Comparison of ENCODE assay signal across 28 cellular contexts in the genomic region with DNA sequence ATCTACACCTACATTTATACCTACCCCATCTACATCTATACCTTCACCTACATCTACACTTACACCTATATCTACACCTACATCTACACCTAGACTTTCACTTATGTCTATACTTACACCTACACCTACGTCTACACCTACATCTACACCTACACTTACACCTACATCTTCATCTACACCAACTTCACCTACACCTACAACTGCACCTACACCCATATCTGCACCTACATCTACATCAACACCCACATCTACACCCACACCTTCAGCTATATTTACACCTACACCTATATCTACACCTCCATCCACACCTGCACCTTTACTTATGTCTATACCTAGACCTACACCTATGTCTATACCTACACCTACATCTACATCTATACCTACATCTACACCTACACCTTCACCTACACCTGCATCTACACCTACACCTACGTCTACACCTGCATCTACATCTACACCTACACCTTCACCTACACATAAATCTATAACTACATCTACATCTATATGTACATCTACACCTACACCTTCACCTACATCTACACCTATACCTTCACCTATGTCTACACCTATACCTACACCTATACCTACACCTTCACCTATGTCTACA. TPM values are rescaled to one million over a fixed set of nuclear protein-coding genes. Genes with fewer than 3 reads are reported as not detected.
DNase-seq lines count a peak whose midpoint lies in the region; ATAC-seq, FAIRE-seq and TF ChIP-seq lines count a peak whose summit lies in the region.
"Had no signal": no experiment of that assay in that cellular context is flagged by ENCODE, and none has a peak within 500 bp of the region (broad histone marks: within the 10 kb centered on the region; RNA-seq: fewer than 3 reads in every experiment).

No MANE protein-coding gene starts in this region.

- ATAC-seq in GM12878 (no peak), right lobe of liver (no peak)
- no peak for ATAC-seq in activated CD4-positive, CD25-positive, alpha-beta regulatory T cell treated with anti-CD3 and anti-CD28 coated beads, Interleukin-2, amount 50 U/mL, for 24 hours

- H3K4me3 Mint-ChIP-seq in activated naive CD4-positive, alpha-beta T cell treated with anti-CD3 and anti-CD28 coated beads for 36 hours: no peak overlapping the region
- H3K4me3 Mint-ChIP-seq: CD14-positive monocyte; CD4-positive, alpha-beta memory T cell; CD4-positive, CD25-positive, alpha-beta regulatory T cell; CD8-positive, alpha-beta memory T cell had no signal

- H3K36me3 ChIP-seq in HEK293 (ENCODE audit: control insufficient read depth in 2 of 2, insufficient read depth in 1 of 2, low read length in 2 of 2) (no peaks in the 10 kb centered on the region), GM12878 (ENCODE audit: control insufficient read depth in 2 of 2, insufficient read depth in 2 of 2, low read length in 1 of 2) (no peaks in the 10 kb centered on the region), osteoblast (ENCODE audit: insufficient read depth, low read length) (no peaks in the 10 kb centered on the region), right lobe of liver (no peaks in the 10 kb centered on the region)
- H3K36me3 ChIP-seq: BE2C, BLaER1 had no signal

- intact Hi-C loops in GM12878 (cut with micrococcal nuclease; ENCODE audit: unreplicated experiment): no loop called here
- intact Hi-C loops in right lobe of liver (cut with DNase I): no loop called here
- intact Hi-C loops in activated naive CD4-positive, alpha-beta T cell treated with anti-CD3 and anti-CD28 coated beads for 36 hours (cut with micrococcal nuclease): no loop called here

- H3K9me3 Mint-ChIP-seq in activated naive CD4-positive, alpha-beta T cell treated with anti-CD3 and anti-CD28 coated beads for 36 hours: no peaks in the 10 kb centered on the region
- H3K9me3 Mint-ChIP-seq: CD4-positive, alpha-beta memory T cell; CD8-positive, alpha-beta memory T cell had no signal

- no peak for DNase-seq in GM12878 (ENCODE audit: low read depth, low spot score)
- DNase-seq in osteoblast (ENCODE audit: insufficient read length, low spot score, missing footprints): peak; percentile 39
- no peak for DNase-seq in NCI-H128 (lab: John Stamatoyannopoulos, UW; ENCODE audit: unreplicated experiment)
- no peak for DNase-seq in right lobe of liver
- no peak for DNase-seq in activated naive CD4-positive, alpha-beta T cell treated with anti-CD3 and anti-CD28 coated beads for 36 hours
- DNase-seq: 8988T; BE2C; C1 segment of cervical spinal cord; CD4-positive, alpha-beta memory T cell; CD4-positive, CD25-positive, alpha-beta regulatory T cell; CD8-positive, alpha-beta memory T cell; COR-L47; DMS 273 treated with DMSO at 0.1 percent for 48 hours; DMS153; DMS53; DMS79; EL; GF-D8 had no signal

- in situ Hi-C loops in GM12878 (cut with MboI): no loop called here

- H3K79me2 ChIP-seq in GM12878 (ENCODE audit: control insufficient read depth, insufficient read depth, low read length): no peaks in the 10 kb centered on the region
- no peaks in the 10 kb centered on the region for H3K79me2 ChIP-seq in osteoblast (ENCODE audit: insufficient read depth, low read length)

- H3K9ac ChIP-seq in GM12878 (ENCODE audit: control insufficient read depth, insufficient read depth, low read length): no peak overlapping the region
- H3K9ac ChIP-seq: BLaER1 had no signal

- H3K36me3 Mint-ChIP-seq in activated naive CD4-positive, alpha-beta T cell treated with anti-CD3 and anti-CD28 coated beads for 36 hours (ENCODE audit: low read depth): no peaks in the 10 kb centered on the region
- H3K36me3 Mint-ChIP-seq: CD14-positive monocyte; CD4-positive, alpha-beta memory T cell; CD4-positive, CD25-positive, alpha-beta regulatory T cell; CD8-positive, alpha-beta memory T cell had no signal

- H3K9me3 ChIP-seq in HEK293 (ENCODE audit: control insufficient read depth, insufficient read depth, low read depth, low read length) (no peaks in the 10 kb centered on the region), GM12878 (replicated peaks; ENCODE audit: control insufficient read depth, insufficient read depth, low read length) (no peaks in the 10 kb centered on the region), osteoblast (ENCODE audit: low read depth, low read length) (no peaks in the 10 kb centered on the region), right lobe of liver (no peaks in the 10 kb centered on the region)
- H3K9me3 ChIP-seq: BLaER1 had no signal

- TF ChIP-seq CTCF in HEK293 (tag by site-specific recombination; IDR thresholded peaks at IDR 0.05): no peak
- TF ChIP-seq CTCF in GM12878 (IDR thresholded peaks at IDR 0.05 in 2 of 3, conservative IDR thresholded peaks at IDR 0.05 in 1 of 3; ENCODE audit: control insufficient read depth in 2 of 3, extremely low read depth in 1 of 3, insufficient read depth in 1 of 3, low read depth in 3 of 3, low read length in 3 of 3): no peak
- no peak for TF ChIP-seq CTCF in osteoblast (IDR thresholded peaks at IDR 0.05; ENCODE audit: extremely low read depth, low read depth, low read length)
- no peak for TF ChIP-seq CTCF in right lobe of liver (IDR thresholded peaks at IDR 0.05)

- H3K4me1 Mint-ChIP-seq in activated naive CD4-positive, alpha-beta T cell treated with anti-CD3 and anti-CD28 coated beads for 36 hours (ENCODE audit: low read depth): no peaks in the 10 kb centered on the region
- H3K4me1 Mint-ChIP-seq: CD14-positive monocyte; CD4-positive, alpha-beta memory T cell; CD4-positive, CD25-positive, alpha-beta regulatory T cell; CD8-positive, alpha-beta memory T cell had no signal

- TF ChIP-seq POLR2A in GM12878 (IDR thresholded peaks at IDR 0.05; ENCODE audit: low read depth, low read length) (no peak), right lobe of liver (IDR thresholded peaks at IDR 0.05) (no peak)

- H3K4me1 ChIP-seq in HEK293 (ENCODE audit: control insufficient read depth, insufficient read depth, low read length) (no peaks in the 10 kb centered on the region), GM12878 (ENCODE audit: control insufficient read depth, insufficient read depth, low read length) (no peaks in the 10 kb centered on the region), osteoblast (ENCODE audit: insufficient read depth, low read length) (no peaks in the 10 kb centered on the region), right lobe of liver (no peaks in the 10 kb centered on the region)
- H3K4me1 ChIP-seq: BLaER1 had no signal

- H3K4me2 ChIP-seq in GM12878 (ENCODE audit: control insufficient read depth, insufficient read depth) (no peak overlapping the region), osteoblast (ENCODE audit: insufficient read depth, low read length) (no peak overlapping the region)
- H3K4me2 ChIP-seq: BLaER1 had no signal

- 0 out of 4 replicates have a peak, but pooled peaks cover 0 to 3% of the 10 kb centered on the region in 2 experiments for H3K27me3 ChIP-seq in GM12878 (replicated peaks in 1 of 2; ENCODE audit: control insufficient read depth in 2 of 2, insufficient read depth in 2 of 2, low read length in 1 of 2)
- H3K27me3 ChIP-seq in osteoblast (ENCODE audit: insufficient read depth, low read length): peaks cover 10% of the 10 kb centered on the region
- no peaks in the 10 kb centered on the region for H3K27me3 ChIP-seq in right lobe of liver
- H3K27me3 ChIP-seq: BE2C, BLaER1 had no signal

- FAIRE-seq in GM12878 (lab: Jason Lieb, UNC): peak; percentile 13
- FAIRE-seq: A204.1, GM19239 had no signal

- H3K4me3 ChIP-seq in HEK293 (ENCODE audit: low read depth, low read length) (no peak overlapping the region), GM12878 (no peak overlapping the region), osteoblast (ENCODE audit: insufficient read depth, low read length) (no peak overlapping the region), right lobe of liver (no peak overlapping the region)
- H3K4me3 ChIP-seq: BLaER1 had no signal

- POLR2A ChIA-PET in HEK293 (lab: Yijun Ruan, JAX): no interaction called here
- POLR2A ChIA-PET in GM12878 (lab: Charles Lee): interaction anchor here (0.8 kb wide), 1 partner anchor 252 kb away, joined by 3 read pairs; no protein-coding TSS in a partner anchor

- WGBS in GM12878 (ENCODE audit: insufficient coverage, insufficient replicate concordance, low lambda C conversion rate, missing lambda C conversion rate): 0% methylated on average over 2 of the region's 2 CpGs
- WGBS in right lobe of liver (ENCODE audit: insufficient coverage, low coverage, low lambda C conversion rate, missing lambda C conversion rate): 60% methylated on average over 2 of the region's 2 CpGs

- peaks cover 19% of the 10 kb centered on the region for H3K27me3 Mint-ChIP-seq in activated naive CD4-positive, alpha-beta T cell treated with anti-CD3 and anti-CD28 coated beads for 36 hours (ENCODE audit: low read depth)
- H3K27me3 Mint-ChIP-seq: CD4-positive, CD25-positive, alpha-beta regulatory T cell had no signal

- H3K27ac ChIP-seq in HEK293 (ENCODE audit: extremely low read depth, low read depth, low read length) (no peak overlapping the region), GM12878 (ENCODE audit: control insufficient read depth, insufficient read depth) (no peak overlapping the region), osteoblast (ENCODE audit: low read depth, low read length) (no peak overlapping the region), right lobe of liver (no peak overlapping the region)
- H3K27ac ChIP-seq: BLaER1 had no signal

- H4K20me1 ChIP-seq in GM12878 (ENCODE audit: control insufficient read depth, insufficient read depth) (no peaks in the 10 kb centered on the region), osteoblast (ENCODE audit: insufficient read depth, low read length) (no peaks in the 10 kb centered on the region)

- no peak overlapping the region for H2AFZ ChIP-seq in GM12878 (ENCODE audit: control insufficient read depth, low read depth, low read length)
- no peak overlapping the region for H2AFZ ChIP-seq in osteoblast (ENCODE audit: low read length)

- TF ChIP-seq EP300 in GM12878 (IDR thresholded peaks at IDR 0.05; ENCODE audit: borderline replicate concordance in 1 of 2, control insufficient read depth in 1 of 2, low read depth in 2 of 2, low read length in 2 of 2): no peak

- H3K27ac Mint-ChIP-seq in activated naive CD4-positive, alpha-beta T cell treated with anti-CD3 and anti-CD28 coated beads for 36 hours: no peak overlapping the region
- H3K27ac Mint-ChIP-seq: CD4-positive, alpha-beta memory T cell; CD4-positive, CD25-positive, alpha-beta regulatory T cell; CD8-positive, alpha-beta memory T cell had no signal

- CTCF ChIA-PET in HEK293 (lab: Yijun Ruan, JAX): no interaction called here
- CTCF ChIA-PET in GM12878 (lab: Yijun Ruan, JAX): no interaction called here
- CTCF ChIA-PET in activated naive CD4-positive, alpha-beta T cell treated with anti-CD3 and anti-CD28 coated beads for 36 hours (lab: Charles Lee): interaction anchor here (0.7 kb wide), 1 partner anchor 231 kb away, joined by 3 read pairs; no protein-coding TSS in a partner anchor

- no TSS peak for BruUV-seq in GM12878 (replicated peaks; lab: Mats Ljungman, UMichigan)

- SMC1A ChIA-PET in GM12878 (lab: Charles Lee; ENCODE audit: uncharacterized antibody, unreplicated experiment): no interaction called here

- TF ChIP-seq RAD21 in GM12878 (IDR thresholded peaks at IDR 0.05; ENCODE audit: insufficient read depth, low read depth, low read length): no peak

- RAD21 ChIA-PET in GM12878 (lab: Charles Lee; ENCODE audit: unreplicated experiment): no interaction called here

RNA-seq across cellular contexts. Expression of a gene that starts 30.9 kb away (rescaled TPM):
- total RNA-seq in GM12878 (2013; cell fraction: nucleolus; rRNA removed): not detected in 2 replicates
- total RNA-seq in GM12878 (2014; rRNA removed) (not detected in 2 replicates), GM12878 (2014; rRNA removed; fragmentation: Illumina TruSeq; extraction: Trizol) (not detected in 2 replicates), GM12878 (2021) (not detected in 2 replicates), osteoblast (not detected in 2 replicates), right lobe of liver (not detected)
- not detected for polyA plus RNA-seq in GM12878 (2011; ENCODE audit: low read depth)
- polyA plus RNA-seq in GM12878 (2011; rRNA removed) (not detected in 2 replicates), GM12878 (2014; fragmentation: Illumina TruSeq; extraction: Trizol) (not detected in 2 replicates), GM12878 (2014; fragmentation: Nextera tagmentation; extraction: Ambion mirVana) (not detected), GM12878 (2014; rRNA removed) (not detected in 2 replicates), GM12878 (2016; fragmentation: Nextera tagmentation; extraction: Ambion mirVana) (not detected)
- polyA plus RNA-seq in GM12878 (2011; cell fraction: cytosol; rRNA removed): not detected in 2 replicates
- not detected in 2 replicates for polyA plus RNA-seq in GM12878 (2011; cell fraction: nucleus; rRNA removed)
- polyA plus RNA-seq in GM12878 (2012): not detected in 2 replicates
- not detected in 2 replicates for polyA minus RNA-seq in GM12878 (2011; rRNA and poly(A)+ RNA removed)
- not detected in 2 replicates for polyA minus RNA-seq in GM12878 (2011; cell fraction: cytosol; rRNA and poly(A)+ RNA removed)
- not detected in 2 replicates for polyA minus RNA-seq in GM12878 (2011; cell fraction: nucleus; rRNA and poly(A)+ RNA removed)
- not detected for total RNA-seq in activated naive CD4-positive, alpha-beta T cell treated with anti-CD3 and anti-CD28 coated beads for 36 hours
- total RNA-seq: A673; CD4-positive, alpha-beta memory T cell; CD4-positive, CD25-positive, alpha-beta regulatory T cell; CD8-positive, alpha-beta memory T cell; Daoy; G401 had no signal
- polyA plus RNA-seq: AG04450; CD14-positive monocyte; CD4-positive, alpha-beta memory T cell; CD4-positive, CD25-positive, alpha-beta regulatory T cell; CD8-positive, alpha-beta memory T cell had no signal
